1 cellular context compared by ENCODE assay signal in genomic region chr13:112587767-112588489, GRCh38.
TF ChIP-seq lines count a peak whose summit lies in the region.

Gene TUBGCP3 (minus strand): TSS chr13:112588153. CDS start chr13:112587980, 173 bp downstream.

TF ChIP-seq in HepG2, 621 proteins besides CTCF, POLR2A, EP300 and RAD21 (continued from another document and continues in another):
- TF ChIP-seq ZNF142 (CRISPR knock-in tag; IDR thresholded peaks at IDR 0.05) (peak; percentile 97), NPAS2 (CRISPR knock-in tag; IDR thresholded peaks at IDR 0.05; ENCODE audit: borderline replicate concordance) (no peak), ZBTB3 (CRISPR knock-in tag; IDR thresholded peaks at IDR 0.05; ENCODE audit: borderline replicate concordance, low read depth) (peak; percentile 91; the same call in 1 of the 2 replicates), HOXA7 (CRISPR knock-in tag; IDR thresholded peaks at IDR 0.05) (no peak; the same call in 1 of the 2 replicates), CBX2 (IDR thresholded peaks at IDR 0.05; ENCODE audit: low read depth, low read length) (no peak), CBX2 (CRISPR knock-in tag; IDR thresholded peaks at IDR 0.05; ENCODE audit: low read depth) (no peak), ZNF598 (CRISPR knock-in tag; IDR thresholded peaks at IDR 0.05; ENCODE audit: borderline replicate concordance) (peak; percentile 90), MEIS1 (CRISPR knock-in tag; IDR thresholded peaks at IDR 0.05; ENCODE audit: borderline replicate concordance) (peak; percentile 87), ZNF292 (CRISPR knock-in tag; IDR thresholded peaks at IDR 0.05; ENCODE audit: borderline replicate concordance, low read depth) (peak; percentile 60; the same call in 1 of the 2 replicates), ZNF512B (CRISPR knock-in tag; IDR thresholded peaks at IDR 0.05; ENCODE audit: borderline replicate concordance) (0 out of 2 replicates have a peak, but pooled peaks have one; percentile 3), FOXK1 (CRISPR knock-in tag; IDR thresholded peaks at IDR 0.05; ENCODE audit: borderline replicate concordance, low read depth) (peak; percentile 58; the same call in 1 of the 2 replicates), PTBP1 (IDR thresholded peaks at IDR 0.05; ENCODE audit: low read depth, low read length, poor library complexity, severe bottlenecking) (no peak), PBX3 (CRISPR knock-in tag; IDR thresholded peaks at IDR 0.05; ENCODE audit: borderline replicate concordance) (peak; percentile 71; the same call in 1 of the 2 replicates), KAT7 (CRISPR knock-in tag; IDR thresholded peaks at IDR 0.05; ENCODE audit: borderline replicate concordance) (peak; percentile 70; the same call in 1 of the 2 replicates), NAIF1 (CRISPR knock-in tag; IDR thresholded peaks at IDR 0.05; ENCODE audit: borderline replicate concordance) (peak; percentile 84; the same call in 1 of the 2 replicates), RFX3 (CRISPR knock-in tag; IDR thresholded peaks at IDR 0.05) (no peak), ZNF33A (CRISPR knock-in tag; IDR thresholded peaks at IDR 0.05; ENCODE audit: borderline replicate concordance) (no peak), PAF1 (CRISPR knock-in tag; IDR thresholded peaks at IDR 0.05) (no peak), ZNF646 (CRISPR knock-in tag; IDR thresholded peaks at IDR 0.05) (no peak), ZNF746 (CRISPR knock-in tag; IDR thresholded peaks at IDR 0.05) (peak; percentile 71), SIN3B (IDR thresholded peaks at IDR 0.05; ENCODE audit: low read length) (peak; percentile 56; the same call in 1 of the 2 replicates), RCOR2 (CRISPR knock-in tag; IDR thresholded peaks at IDR 0.05) (no peak), CSRNP2 (CRISPR knock-in tag; conservative IDR thresholded peaks at IDR 0.05; ENCODE audit: low read depth) (peak; percentile 61; the same call in 1 of the 2 replicates), RFX1 (IDR thresholded peaks at IDR 0.05) (no peak), NRL (CRISPR knock-in tag; IDR thresholded peaks at IDR 0.05; ENCODE audit: borderline replicate concordance) (peak; percentile 81), SOX13 (IDR thresholded peaks at IDR 0.05) (no peak; the same call in 1 of the 2 replicates), SOX13 (CRISPR knock-in tag; conservative IDR thresholded peaks at IDR 0.05 in 1 of 2, IDR thresholded peaks at IDR 0.05 in 1 of 2) (peak in 1 of 2 experiments; percentile 40; a peak in 1 of 4 replicates), ZBTB37 (CRISPR knock-in tag; IDR thresholded peaks at IDR 0.05) (0 out of 2 replicates have a peak, but pooled peaks have one; percentile 29), ZMAT5 (CRISPR knock-in tag; IDR thresholded peaks at IDR 0.05; ENCODE audit: borderline replicate concordance, low read depth) (no peak), TIGD3 (CRISPR knock-in tag; IDR thresholded peaks at IDR 0.05; ENCODE audit: borderline replicate concordance) (no peak; the same call in 1 of the 2 replicates), ZNF503 (CRISPR knock-in tag; IDR thresholded peaks at IDR 0.05) (peak; percentile 94)
